7 cellular contexts compared by ENCODE assay signal in the genomic region with DNA sequence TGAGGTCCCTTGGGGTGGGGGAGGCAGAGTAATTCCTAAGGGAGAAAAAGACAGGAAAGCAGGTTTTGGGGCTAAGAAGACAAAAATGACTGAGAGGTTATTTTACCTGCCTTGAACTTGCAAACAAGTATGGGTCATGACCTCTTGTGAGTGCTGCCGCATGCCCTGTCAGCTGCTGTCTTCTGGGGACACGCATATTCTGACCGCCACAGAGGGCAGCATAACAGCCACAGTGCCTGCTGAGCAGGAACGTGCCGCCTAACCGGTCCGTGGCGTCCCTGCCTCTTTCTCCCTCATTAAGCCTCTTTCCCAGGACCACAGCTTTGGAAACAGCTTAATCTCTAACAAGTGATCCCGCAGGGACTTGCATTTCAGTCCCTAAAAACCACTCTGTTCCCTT. TPM values are rescaled to one million over a fixed set of nuclear protein-coding genes. Genes with fewer than 3 reads are reported as not detected.
A peak's percentile ranks its signal among the peaks of the same experiment; 100 is the strongest.
DNase-seq lines count a peak whose midpoint lies in the region; ATAC-seq and TF ChIP-seq lines count a peak whose summit lies in the region.

No MANE protein-coding gene starts in this region.

- H3K4me3 Mint-ChIP-seq in progenitor cell of endocrine pancreas (ENCODE audit: low read depth) = no peak overlapping the region
- no peak overlapping the region for H3K4me3 Mint-ChIP-seq in activated CD4-positive, alpha-beta T cell treated with anti-CD3 and anti-CD28 coated beads, Interleukin-2, amount 10 ng/mL, durations not matched to agents 7 days and 5 days

- H3K27ac Mint-ChIP-seq in progenitor cell of endocrine pancreas = no peak overlapping the region
- no peak overlapping the region for H3K27ac Mint-ChIP-seq in activated CD4-positive, alpha-beta T cell treated with anti-CD3 and anti-CD28 coated beads, Interleukin-2, amount 10 ng/mL, durations not matched to agents 7 days and 5 days

- H3K36me3 ChIP-seq in heart right ventricle = no peaks in the 10 kb centered on the region

- intact Hi-C loops in heart right ventricle (cut with DNase I) = loop anchor here in 8 of 10 donors (2.0 to 10.0 kb wide), 4 partner anchors 139 to 226 kb away; no protein-coding TSS in a partner anchor

- POLR2A ChIA-PET in activated CD4-positive, alpha-beta T cell treated with anti-CD3 and anti-CD28 coated beads, Interleukin-2, amount 10 ng/mL, durations not matched to agents 7 days and 5 days (lab: Charles Lee) = no interaction called here

- peak; percentile 43 for DNase-seq in GM12865 (ENCODE audit: low read depth)
- peak; percentile 55 for DNase-seq in NCI-H146 treated with DMSO at 0.1 percent for 48 hours (lab: John Stamatoyannopoulos, UW; ENCODE audit: unreplicated experiment)
- DNase-seq in heart right ventricle = peak in 1 of 2 donors; percentile 34
- peak; percentile 50 for DNase-seq in progenitor cell of endocrine pancreas (ENCODE audit: low spot score, unreplicated experiment)
- DNase-seq in activated CD4-positive, alpha-beta T cell treated with anti-CD3 and anti-CD28 coated beads, Interleukin-2, amount 10 ng/mL, durations not matched to agents 7 days and 5 days = no peak

- TF ChIP-seq CTCF in GM12865 (IDR thresholded peaks at IDR 0.05; ENCODE audit: insufficient read depth, low read depth, low read length, missing control alignments) = no peak
- peak in 2 of 9 donors; percentile 33 to 38 for TF ChIP-seq CTCF in heart right ventricle (IDR thresholded peaks at IDR 0.05)
- peak; percentile 46 for TF ChIP-seq CTCF in progenitor cell of endocrine pancreas (IDR thresholded peaks at IDR 0.05; ENCODE audit: unreplicated experiment)

- H3K27me3 ChIP-seq in heart right ventricle = peaks cover 0 to 15% (median 9%) of the 10 kb centered on the region in 7 donors

- no peaks in the 10 kb centered on the region for H3K9me3 Mint-ChIP-seq in progenitor cell of endocrine pancreas (ENCODE audit: low read depth)
- H3K9me3 Mint-ChIP-seq in activated CD4-positive, alpha-beta T cell treated with anti-CD3 and anti-CD28 coated beads, Interleukin-2, amount 10 ng/mL, durations not matched to agents 7 days and 5 days = no peaks in the 10 kb centered on the region

- H3K4me3 ChIP-seq in GM12865 (ENCODE audit: low read depth, low read length) = no peak overlapping the region; the same call in 1 of the 2 replicates
- H3K4me3 ChIP-seq in heart right ventricle = peak overlapping the region in 4 of 10 donors; percentile 29 to 33 (median 30)

- no peaks in the 10 kb centered on the region for H3K9me3 ChIP-seq in heart right ventricle

- no peaks in the 10 kb centered on the region for H3K36me3 Mint-ChIP-seq in progenitor cell of endocrine pancreas (ENCODE audit: insufficient read depth)
- H3K36me3 Mint-ChIP-seq in activated CD4-positive, alpha-beta T cell treated with anti-CD3 and anti-CD28 coated beads, Interleukin-2, amount 10 ng/mL, durations not matched to agents 7 days and 5 days (ENCODE audit: low read depth) = no peaks in the 10 kb centered on the region

- peaks cover 89% of the 10 kb centered on the region for H3K27me3 Mint-ChIP-seq in progenitor cell of endocrine pancreas
- peaks cover 31% of the 10 kb centered on the region for H3K27me3 Mint-ChIP-seq in activated CD4-positive, alpha-beta T cell treated with anti-CD3 and anti-CD28 coated beads, Interleukin-2, amount 10 ng/mL, durations not matched to agents 7 days and 5 days

- ATAC-seq in heart right ventricle = peak; percentile 36 to 81 (median 64)
- no peak for ATAC-seq in GM18907 (IDR thresholded peaks at IDR 0.05; ENCODE audit: unreplicated experiment)
- ATAC-seq in GM19351 (IDR thresholded peaks at IDR 0.05; ENCODE audit: unreplicated experiment) = no peak

- CTCF ChIA-PET in activated CD4-positive, alpha-beta T cell treated with anti-CD3 and anti-CD28 coated beads, Interleukin-2, amount 10 ng/mL, durations not matched to agents 7 days and 5 days (lab: Charles Lee) = interaction anchor here (0.6 to 6.8 kb wide), 13 partner anchors 9 to 1951 kb away, joined by 3 to 70 read pairs (median 3); no protein-coding TSS in a partner anchor

- H3K4me1 ChIP-seq in heart right ventricle = peaks cover 2 to 34% (median 19%) of the 10 kb centered on the region in 9 donors

- 14 to 17% methylated on average over 9 of the region's 9 CpGs for WGBS in heart right ventricle, 2 donors

- H3K27ac ChIP-seq in heart right ventricle = no peak overlapping the region

- peaks cover 9% of the 10 kb centered on the region for H3K4me1 Mint-ChIP-seq in progenitor cell of endocrine pancreas (ENCODE audit: low read depth)
- H3K4me1 Mint-ChIP-seq in activated CD4-positive, alpha-beta T cell treated with anti-CD3 and anti-CD28 coated beads, Interleukin-2, amount 10 ng/mL, durations not matched to agents 7 days and 5 days = peaks cover 20% of the 10 kb centered on the region

RNA-seq across cellular contexts. Expression of a gene that starts 51.3 kb away (rescaled TPM):
- total RNA-seq in heart right ventricle = under 1 TPM in 1 of 10 donors, not detected in 9; 0.22 TPM
- polyA plus RNA-seq in heart right ventricle = not detected
- total RNA-seq in progenitor cell of endocrine pancreas = not detected in 2 replicates
- not detected for total RNA-seq in activated CD4-positive, alpha-beta T cell treated with anti-CD3 and anti-CD28 coated beads, Interleukin-2, amount 10 ng/mL, durations not matched to agents 7 days and 5 days

Comparison
In these comparisons a context has a peak if more than half of its experiments do, and no peak if none do; other contexts are left out.
1. ATAC-seq: peak in heart right ventricle (8 of 8); none in GM18907 (single experiment) and GM19351 (single experiment).